In genomic region chr2:24870440-24870839, GRCh38 we compare ENCODE assay signal across 22 cellular contexts.
"Had no signal": no experiment of that assay in that cellular context is flagged by ENCODE, and none has a peak within 500 bp of the region (broad histone marks: within the 10 kb centered on the region; RNA-seq: fewer than 3 reads in every experiment).

No MANE protein-coding gene starts in this region.

- DNase-seq: colonic mucosa; dermis blood vessel endothelial cell; effector CD4-positive, alpha-beta T cell; endodermal cell; erythroblast; foreskin melanocyte; hippocampal formation; naive B cell; psoas muscle; retina; right lobe of liver; stimulated activated CD4-positive, alpha-beta T cell treated with anti-CD3 and anti-CD28 coated beads, Interleukin-4, amount 100 ng/mL, for 1 hour; stimulated activated CD8-positive, alpha-beta memory T cell treated with anti-CD3 and anti-CD28 coated beads, Interleukin-4, amount 100 ng/mL, for 48 hours; stimulated activated naive CD8-positive, alpha-beta T cell treated with anti-CD3 and anti-CD28 coated beads, Interleukin-15, Interleukin-2, amounts not matched to agents 100 U/mL and 50 U/mL, for 24 hours; testis; upper lobe of right lung had no signal

- H3K9me3 Mint-ChIP-seq: endodermal cell; naive B cell; nephron; stimulated activated effector memory CD8-positive, alpha-beta T cell treated with anti-CD3 and anti-CD28 coated beads, Interleukin-12 subunit alpha, Interleukin-12 subunit beta, amount 100 ng/mL, for 72 hours had no signal

- H3K4me1 ChIP-seq: colonic mucosa, psoas muscle, right lobe of liver, upper lobe of right lung had no signal

- H3K27ac ChIP-seq: colonic mucosa, neutrophil, right lobe of liver had no signal

- H3K27me3 Mint-ChIP-seq: naive B cell had no signal

- ATAC-seq: psoas muscle; stimulated activated effector memory CD8-positive, alpha-beta T cell treated with anti-CD3 and anti-CD28 coated beads, Interleukin-12 subunit alpha, Interleukin-12 subunit beta, amount 100 ng/mL, for 72 hours; stimulated activated naive CD8-positive, alpha-beta T cell treated with anti-CD3 and anti-CD28 coated beads, Interleukin-15, Interleukin-2, amounts not matched to agents 100 U/mL and 50 U/mL, for 24 hours; upper lobe of right lung had no signal

- H3K27me3 ChIP-seq: colonic mucosa, neutrophil, right lobe of liver, testis, tibial nerve, upper lobe of right lung, vagina had no signal

- H3K9me3 ChIP-seq: colonic mucosa, neutrophil, psoas muscle, right lobe of liver, testis, tibial nerve, upper lobe of right lung, vagina had no signal

- H3K27ac Mint-ChIP-seq: endodermal cell; nephron; stimulated activated effector memory CD8-positive, alpha-beta T cell treated with anti-CD3 and anti-CD28 coated beads, Interleukin-12 subunit alpha, Interleukin-12 subunit beta, amount 100 ng/mL, for 72 hours had no signal

- H3K4me1 Mint-ChIP-seq: endodermal cell had no signal

- FAIRE-seq: endothelial cell of umbilical vein had no signal

- H3K4me3 ChIP-seq: colonic mucosa, psoas muscle, right lobe of liver, testis, tibial nerve, upper lobe of right lung, vagina had no signal

- H3K4me3 Mint-ChIP-seq: endodermal cell; naive B cell; nephron; stimulated activated effector memory CD8-positive, alpha-beta T cell treated with anti-CD3 and anti-CD28 coated beads, Interleukin-12 subunit alpha, Interleukin-12 subunit beta, amount 100 ng/mL, for 72 hours had no signal

- H3K36me3 ChIP-seq: colonic mucosa, neutrophil, right lobe of liver, upper lobe of right lung, vagina had no signal
